In genomic region chr3:15281817-15282216, GRCh38 we compare ENCODE assay signal across 17 cellular contexts.
"Had no signal": no experiment of that assay in that cellular context is flagged by ENCODE, and none has a peak within 500 bp of the region (broad histone marks: within the 10 kb centered on the region; RNA-seq: fewer than 3 reads in every experiment).

No MANE protein-coding gene starts in this region.

- H3K9me3 Mint-ChIP-seq: activated CD4-positive, alpha-beta memory T cell treated with anti-CD3 and anti-CD28 coated beads, Interleukin-2, amount 10 ng/mL, durations not matched to agents 7 days and 5 days; activated naive CD8-positive, alpha-beta T cell treated with anti-CD3 and anti-CD28 coated beads, Interleukin-2, amount 10 ng/mL, durations not matched to agents 7 days and 5 days; nephron; WTC11 had no signal

- H3K9me3 ChIP-seq: colonic mucosa, spleen, transverse colon, vagina had no signal

- H3K27me3 ChIP-seq: brain microvascular endothelial cell, colonic mucosa, spleen, transverse colon, vagina had no signal

- H3K27me3 Mint-ChIP-seq: activated CD4-positive, alpha-beta memory T cell treated with anti-CD3 and anti-CD28 coated beads, Interleukin-2, amount 10 ng/mL, durations not matched to agents 7 days and 5 days; activated CD8-positive, alpha-beta memory T cell treated with anti-CD3 and anti-CD28 coated beads, Interleukin-2, amount 10 ng/mL, durations not matched to agents 7 days and 5 days had no signal

- H3K4me3 ChIP-seq: colonic mucosa, spleen, transverse colon, vagina had no signal

- H3K27ac ChIP-seq: brain microvascular endothelial cell, colonic mucosa, transverse colon, vagina had no signal

- H3K4me1 ChIP-seq: colonic mucosa had no signal

- H3K36me3 Mint-ChIP-seq: WTC11 had no signal

- ATAC-seq: activated CD8-positive, alpha-beta memory T cell treated with anti-CD3 and anti-CD28 coated beads, Interleukin-2, amount 10 ng/mL, durations not matched to agents 7 days and 5 days; WTC11 had no signal

- DNase-seq: activated CD4-positive, alpha-beta memory T cell treated with anti-CD3 and anti-CD28 coated beads, Interleukin-2, amount 10 ng/mL, durations not matched to agents 7 days and 5 days; activated CD4-positive, alpha-beta T cell treated with anti-CD3 and anti-CD28 coated beads for 48 hours; activated CD8-positive, alpha-beta memory T cell treated with anti-CD3 and anti-CD28 coated beads, Interleukin-2, amount 10 ng/mL, durations not matched to agents 7 days and 5 days; activated naive CD4-positive, alpha-beta T cell; activated naive CD8-positive, alpha-beta T cell treated with anti-CD3 and anti-CD28 coated beads, Interleukin-2, amount 10 ng/mL, durations not matched to agents 7 days and 5 days; brain microvascular endothelial cell; central memory CD4-positive, alpha-beta T cell; colonic mucosa; mesenchymal stem cell; retina; spleen; stimulated activated CD4-positive, alpha-beta T cell treated with anti-CD3 and anti-CD28 coated beads, Interleukin-4, amount 100 ng/mL, for 4 hours; stimulated activated naive CD4-positive, alpha-beta T cell; transverse colon had no signal

- H3K27ac Mint-ChIP-seq: activated CD4-positive, alpha-beta memory T cell treated with anti-CD3 and anti-CD28 coated beads, Interleukin-2, amount 10 ng/mL, durations not matched to agents 7 days and 5 days; activated CD8-positive, alpha-beta memory T cell treated with anti-CD3 and anti-CD28 coated beads, Interleukin-2, amount 10 ng/mL, durations not matched to agents 7 days and 5 days; activated naive CD8-positive, alpha-beta T cell treated with anti-CD3 and anti-CD28 coated beads, Interleukin-2, amount 10 ng/mL, durations not matched to agents 7 days and 5 days; nephron; WTC11 had no signal

- H3K36me3 ChIP-seq: brain microvascular endothelial cell, colonic mucosa, transverse colon, vagina had no signal

- H3K4me3 Mint-ChIP-seq: activated CD4-positive, alpha-beta memory T cell treated with anti-CD3 and anti-CD28 coated beads, Interleukin-2, amount 10 ng/mL, durations not matched to agents 7 days and 5 days; activated CD8-positive, alpha-beta memory T cell treated with anti-CD3 and anti-CD28 coated beads, Interleukin-2, amount 10 ng/mL, durations not matched to agents 7 days and 5 days; activated naive CD8-positive, alpha-beta T cell treated with anti-CD3 and anti-CD28 coated beads, Interleukin-2, amount 10 ng/mL, durations not matched to agents 7 days and 5 days; nephron; WTC11 had no signal
